ENCODE assay signal across 28 cellular contexts in the genomic region with DNA sequence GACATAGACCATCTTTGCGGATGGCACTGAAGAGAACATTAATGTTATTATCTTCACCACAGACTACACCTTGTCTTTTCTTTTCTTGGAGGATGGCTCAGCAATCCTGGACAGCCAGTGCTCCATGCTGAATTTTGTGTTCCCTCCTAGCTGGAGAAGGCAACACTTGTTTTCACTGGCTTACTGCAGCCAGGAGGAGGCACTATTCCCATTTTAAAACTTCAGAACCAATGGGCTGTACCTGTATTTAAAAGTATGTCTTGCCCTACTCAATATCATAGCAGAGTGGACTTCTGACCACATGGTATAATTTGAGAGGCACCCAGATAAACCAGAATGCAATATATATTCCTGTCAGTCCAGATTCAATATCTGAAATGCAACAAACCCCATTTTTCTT. TPM values are rescaled to one million over a fixed set of nuclear protein-coding genes. Genes with fewer than 3 reads are reported as not detected.
DNase-seq lines count a peak whose midpoint lies in the region; ATAC-seq and TF ChIP-seq lines count a peak whose summit lies in the region.
"Had no signal": no experiment of that assay in that cellular context is flagged by ENCODE, and none has a peak within 500 bp of the region (broad histone marks: within the 10 kb centered on the region; RNA-seq: fewer than 3 reads in every experiment).

No MANE protein-coding gene starts in this region.

- H3K9ac ChIP-seq in DND-41 (ENCODE audit: low read depth, low read length) = no peak overlapping the region
- H3K9ac ChIP-seq in HCT116 (ENCODE audit: low read length) = no peak overlapping the region

- H3K9me3 ChIP-seq in DND-41 (ENCODE audit: insufficient read depth, low read length, severe bottlenecking) (no peaks in the 10 kb centered on the region), HCT116 (ENCODE audit: control insufficient read depth in 1 of 2, insufficient read depth in 1 of 2, low read depth in 1 of 2, low read length in 2 of 2) (no peaks in the 10 kb centered on the region), PC-9 (ENCODE audit: insufficient read depth, low read depth) (no peaks in the 10 kb centered on the region), right lobe of liver (no peaks in the 10 kb centered on the region)
- H3K9me3 ChIP-seq: HAP-1, Peyer's patch, SJSA1 had no signal

- no peaks in the 10 kb centered on the region for H3K9me2 ChIP-seq in HCT116 (ENCODE audit: insufficient read depth)
- no peaks in the 10 kb centered on the region for H3K9me2 ChIP-seq in PC-9 (ENCODE audit: insufficient read depth)

- H3K4me1 ChIP-seq in DND-41 (ENCODE audit: insufficient read depth, low read length) (no peaks in the 10 kb centered on the region), HCT116 (ENCODE audit: control insufficient read depth in 1 of 2, insufficient read depth in 2 of 2, low read length in 2 of 2) (no peaks in the 10 kb centered on the region), PC-9 (replicated peaks; ENCODE audit: insufficient read depth) (no peaks in the 10 kb centered on the region), right lobe of liver (no peaks in the 10 kb centered on the region)
- H3K4me1 ChIP-seq: foreskin keratinocyte, HAP-1, Peyer's patch, SJSA1 had no signal

- H3K36me3 ChIP-seq in DND-41 (ENCODE audit: insufficient read depth, low read length) (no peaks in the 10 kb centered on the region), HCT116 (ENCODE audit: control insufficient read depth in 1 of 2, insufficient read depth in 2 of 2, low read length in 2 of 2) (no peaks in the 10 kb centered on the region), PC-9 (ENCODE audit: low read depth) (no peaks in the 10 kb centered on the region), right lobe of liver (no peaks in the 10 kb centered on the region)
- H3K36me3 ChIP-seq: HAP-1, MG63, Peyer's patch, SJSA1 had no signal

- H3K27me3 ChIP-seq in DND-41 (ENCODE audit: insufficient read depth, low read length, poor library complexity) (peaks cover 4% of the 10 kb centered on the region), HCT116 (ENCODE audit: insufficient read depth, low read length) (peaks cover 14% of the 10 kb centered on the region), PC-9 (ENCODE audit: insufficient read depth, low read depth) (peaks cover 29% of the 10 kb centered on the region), right lobe of liver (no peaks in the 10 kb centered on the region)
- H3K27me3 ChIP-seq: foreskin keratinocyte, Peyer's patch had no signal

- no peaks in the 10 kb centered on the region for H3K36me3 Mint-ChIP-seq in activated CD8-positive, alpha-beta memory T cell treated with anti-CD3 and anti-CD28 coated beads, Interleukin-2, amount 10 ng/mL, durations not matched to agents 7 days and 5 days
- H3K36me3 Mint-ChIP-seq: brain; naive thymus-derived CD4-positive, alpha-beta T cell had no signal

- H3K79me2 ChIP-seq in DND-41 (ENCODE audit: insufficient read depth, low read length) (no peaks in the 10 kb centered on the region), HCT116 (ENCODE audit: insufficient read depth, low read length) (no peaks in the 10 kb centered on the region), PC-9 (ENCODE audit: low read depth) (no peaks in the 10 kb centered on the region)

- DNase-seq in DND-41 = no peak
- no peak for DNase-seq in HCT116 (ENCODE audit: low read depth, low spot score)
- DNase-seq in PC-9 = no peak
- no peak for DNase-seq in right lobe of liver
- DNase-seq in NCI-H226 = no peak
- DNase-seq in coronary artery (ENCODE audit: low spot score) = no peak
- DNase-seq in activated CD8-positive, alpha-beta memory T cell treated with anti-CD3 and anti-CD28 coated beads, Interleukin-2, amount 10 ng/mL, durations not matched to agents 7 days and 5 days = no peak
- DNase-seq: activated CD4-positive, alpha-beta T cell treated with anti-CD3 and anti-CD28 coated beads for 1 hour; activated gamma-delta T cell treated with Interleukin-2 at 50 U/mL for 16 hours; activated T-cell treated with anti-CD3 and anti-CD28 coated beads, Interleukin-2, amount 50 U/mL, for 1 hour; C1 segment of cervical spinal cord; effector CD8-positive, alpha-beta T cell; EL; foreskin keratinocyte; MG63; naive thymus-derived CD4-positive, alpha-beta T cell; NCI-H1417 treated with DMSO at 0.1 percent for 48 hours; NCI-H446 treated with DMSO at 0.1 percent for 48 hours; occipital lobe; Peyer's patch had no signal

- H3K4me3 ChIP-seq in DND-41 (ENCODE audit: low read depth in 1 of 2, low read length in 2 of 2) (no peak overlapping the region), HCT116 (replicated peaks in 1 of 2; ENCODE audit: low read depth in 1 of 2, low read length in 2 of 2) (no peak overlapping the region), PC-9 (no peak overlapping the region), right lobe of liver (no peak overlapping the region), coronary artery (no peak overlapping the region)
- H3K4me3 ChIP-seq: HAP-1, MG63, Peyer's patch, SJSA1, smooth muscle cell had no signal

- H3K4me3 Mint-ChIP-seq in activated CD8-positive, alpha-beta memory T cell treated with anti-CD3 and anti-CD28 coated beads, Interleukin-2, amount 10 ng/mL, durations not matched to agents 7 days and 5 days = no peak overlapping the region
- H3K4me3 Mint-ChIP-seq: brain; naive thymus-derived CD4-positive, alpha-beta T cell; T-helper 1 cell treated with Interleukin-12 subunit alpha and Interleukin-12 subunit beta and Interleukin-4 antibody, amounts not matched to agents 30 μg/mL and 1 μg/mL, for 36 hours had no signal

- CTCF ChIA-PET in HCT116 (lab: Charles Lee) (no interaction called here), PC-9 (lab: Charles Lee) (no interaction called here)
- CTCF ChIA-PET in activated CD8-positive, alpha-beta memory T cell treated with anti-CD3 and anti-CD28 coated beads, Interleukin-2, amount 10 ng/mL, durations not matched to agents 7 days and 5 days (lab: Charles Lee) = no interaction called here

- no peak overlapping the region for H3K27ac Mint-ChIP-seq in activated CD8-positive, alpha-beta memory T cell treated with anti-CD3 and anti-CD28 coated beads, Interleukin-2, amount 10 ng/mL, durations not matched to agents 7 days and 5 days
- H3K27ac Mint-ChIP-seq: brain; naive thymus-derived CD4-positive, alpha-beta T cell; T-helper 1 cell treated with Interleukin-12 subunit alpha and Interleukin-12 subunit beta and Interleukin-4 antibody, amounts not matched to agents 30 μg/mL and 1 μg/mL, for 36 hours had no signal

- no peaks in the 10 kb centered on the region for H3K4me1 Mint-ChIP-seq in activated CD8-positive, alpha-beta memory T cell treated with anti-CD3 and anti-CD28 coated beads, Interleukin-2, amount 10 ng/mL, durations not matched to agents 7 days and 5 days
- H3K4me1 Mint-ChIP-seq: brain; naive thymus-derived CD4-positive, alpha-beta T cell had no signal

- RAD21 ChIA-PET in HCT116 (lab: Charles Lee; ENCODE audit: low non-redundant PET in 1 of 2, low total read pairs in 2 of 2, uncharacterized antibody in 2 of 2, unreplicated experiment in 2 of 2) = no interaction called here

- ATAC-seq in DND-41 (ENCODE audit: insufficient read depth, low read depth) = no peak
- no peak; the same call in 1 of the 2 replicates for ATAC-seq in HCT116
- ATAC-seq in right lobe of liver = no peak
- no peak for ATAC-seq in HG03097 (IDR thresholded peaks at IDR 0.05; ENCODE audit: low FRiP score, unreplicated experiment)
- no peak for ATAC-seq in activated CD8-positive, alpha-beta memory T cell treated with anti-CD3 and anti-CD28 coated beads, Interleukin-2, amount 10 ng/mL, durations not matched to agents 7 days and 5 days
- ATAC-seq: esophagus mucosa; foreskin keratinocyte; naive thymus-derived CD4-positive, alpha-beta T cell had no signal

- intact Hi-C loops in HCT116 (cut with micrococcal nuclease) (no loop called here), PC-9 (cut with micrococcal nuclease; ENCODE audit: unreplicated experiment) (no loop called here), right lobe of liver (cut with DNase I) (no loop called here)

- TF ChIP-seq CTCF in DND-41 (IDR thresholded peaks at IDR 0.05; ENCODE audit: borderline replicate concordance, extremely low read depth, low read length, poor library complexity, severe bottlenecking) = peak; percentile 25
- TF ChIP-seq CTCF in HCT116 (IDR thresholded peaks at IDR 0.05 in 2 of 3, conservative IDR thresholded peaks at IDR 0.05 in 1 of 3; ENCODE audit: borderline replicate concordance in 1 of 3, insufficient read depth in 1 of 3, low read depth in 2 of 3, low read length in 2 of 3) = peak in 1 of 3 experiments; percentile 33; a peak in 2 of 6 replicates
- 0 out of 2 replicates have a peak, but pooled peaks have one; percentile 17 for TF ChIP-seq CTCF in PC-9 (conservative IDR thresholded peaks at IDR 0.05)
- peak in 3 of 4 donors; percentile 9 to 14 (median 9) for TF ChIP-seq CTCF in right lobe of liver (IDR thresholded peaks at IDR 0.05)
- TF ChIP-seq CTCF in coronary artery (IDR thresholded peaks at IDR 0.05) = no peak

- H3K9me3 Mint-ChIP-seq in activated CD8-positive, alpha-beta memory T cell treated with anti-CD3 and anti-CD28 coated beads, Interleukin-2, amount 10 ng/mL, durations not matched to agents 7 days and 5 days (ENCODE audit: low read depth) = no peaks in the 10 kb centered on the region
- H3K9me3 Mint-ChIP-seq: T-helper 1 cell treated with Interleukin-12 subunit alpha and Interleukin-12 subunit beta and Interleukin-4 antibody, amounts not matched to agents 30 μg/mL and 1 μg/mL, for 36 hours had no signal

- H3K27me3 Mint-ChIP-seq in activated CD8-positive, alpha-beta memory T cell treated with anti-CD3 and anti-CD28 coated beads, Interleukin-2, amount 10 ng/mL, durations not matched to agents 7 days and 5 days = peaks cover 21% of the 10 kb centered on the region
- H3K27me3 Mint-ChIP-seq: brain had no signal

- WGBS in right lobe of liver (ENCODE audit: insufficient coverage, low coverage, low lambda C conversion rate, missing lambda C conversion rate) = 89% methylated on average over 1 of the region's 1 CpG

- BruUV-seq in HCT116 (replicated peaks; lab: Mats Ljungman, UMichigan) (no TSS peak), PC-9 (replicated peaks; lab: Mats Ljungman, UMichigan) (no TSS peak)

- no peak overlapping the region for H2AFZ ChIP-seq in DND-41 (ENCODE audit: low read depth, low read length)
- no peak overlapping the region for H2AFZ ChIP-seq in HCT116 (ENCODE audit: low read depth, low read length, poor library complexity, severe bottlenecking)
- H2AFZ ChIP-seq in PC-9 = no peak overlapping the region

- no peak for TF ChIP-seq POLR2A in HCT116 (IDR thresholded peaks at IDR 0.05; ENCODE audit: borderline replicate concordance, extremely low read depth, insufficient read depth, insufficient read length)
- TF ChIP-seq POLR2A in right lobe of liver (IDR thresholded peaks at IDR 0.05) = no peak

- POLR2A ChIA-PET in HCT116 (lab: Charles Lee) = no interaction called here
- POLR2A ChIA-PET in PC-9 (lab: Charles Lee; ENCODE audit: unreplicated experiment) = no interaction called here

- H3K4me2 ChIP-seq in DND-41 (ENCODE audit: insufficient read depth, low read length) = no peak overlapping the region
- no peak overlapping the region for H3K4me2 ChIP-seq in HCT116 (ENCODE audit: low read length)
- no peak overlapping the region for H3K4me2 ChIP-seq in PC-9
- H3K4me2 ChIP-seq: smooth muscle cell had no signal

- H3K27ac ChIP-seq in DND-41 (ENCODE audit: low read length) = no peak overlapping the region
- H3K27ac ChIP-seq in HCT116 (ENCODE audit: low read depth, low read length) = no peak overlapping the region
- no peak overlapping the region for H3K27ac ChIP-seq in PC-9
- H3K27ac ChIP-seq in right lobe of liver = no peak overlapping the region
- no peak overlapping the region for H3K27ac ChIP-seq in coronary artery
- H3K27ac ChIP-seq: foreskin keratinocyte, HL-60, Peyer's patch, SJSA1 had no signal

- TF ChIP-seq RAD21 in HCT116 (IDR thresholded peaks at IDR 0.05; ENCODE audit: low read depth) = peak; percentile 35

- H4K20me1 ChIP-seq in DND-41 (ENCODE audit: insufficient read depth, low read length) (no peaks in the 10 kb centered on the region), HCT116 (ENCODE audit: insufficient read depth) (no peaks in the 10 kb centered on the region), PC-9 (ENCODE audit: insufficient read depth) (no peaks in the 10 kb centered on the region)

- H3F3A ChIP-seq in PC-9 (ENCODE audit: insufficient read depth, low read depth) = no peaks in the 10 kb centered on the region

RNA-seq across cellular contexts. Expression of a gene that starts 53.3 kb away (rescaled TPM):
- 35.6 TPM for total RNA-seq in HCT116 (2021; ENCODE audit: unreplicated experiment)
- polyA plus RNA-seq in HCT116 (2012) = 9.8 and 13.3 TPM in 2 replicates
- total RNA-seq in PC-9 (2021) = 17.0 and 18.8 TPM in 2 replicates
- 10 to 100 TPM in 5 of 6 experiments, 1 to 10 TPM in 1; 9.0 to 15.7 (median 12.3) TPM for total RNA-seq in right lobe of liver
- total RNA-seq in activated CD8-positive, alpha-beta memory T cell treated with anti-CD3 and anti-CD28 coated beads, Interleukin-2, amount 10 ng/mL, durations not matched to agents 7 days and 5 days = 10 to 100 TPM; 41.0 to 50.9 TPM
